In the genomic region with DNA sequence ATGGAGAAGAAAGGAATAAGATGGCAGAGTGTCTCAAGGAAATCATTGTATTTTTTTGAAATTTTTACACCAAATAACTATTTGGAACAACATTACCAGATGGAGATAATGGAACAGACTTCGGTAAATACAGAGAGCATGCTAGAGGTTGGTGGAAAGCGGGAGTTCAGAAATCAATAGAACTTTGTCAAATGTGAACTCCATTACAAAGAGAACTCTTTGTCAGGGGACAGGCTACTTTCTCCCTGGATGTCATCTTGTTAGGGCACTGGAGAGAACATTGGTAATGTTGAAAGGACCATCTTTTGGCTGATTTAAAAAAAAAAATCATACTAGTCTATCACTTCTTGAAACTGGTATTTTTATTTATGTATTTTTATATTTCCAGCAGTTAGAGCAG, we compare ENCODE assay signal across 35 cellular contexts. TPM values are rescaled to one million over a fixed set of nuclear protein-coding genes. Genes with fewer than 3 reads are reported as not detected.
"Had no signal": no experiment of that assay in that cellular context is flagged by ENCODE, and none has a peak within 500 bp of the region (broad histone marks: within the 10 kb centered on the region; RNA-seq: fewer than 3 reads in every experiment).

No MANE protein-coding gene starts in this region.

- H3K4me1 ChIP-seq: adrenal gland, body of pancreas, breast epithelium had no signal

- H3K36me3 ChIP-seq: adrenal gland, brain microvascular endothelial cell, breast epithelium had no signal

- ATAC-seq: activated CD8-positive, alpha-beta T cell treated with anti-CD3 and anti-CD28 coated beads for 36 hours; activated naive CD4-positive, alpha-beta T cell treated with anti-CD3 and anti-CD28 coated beads, Interleukin-2, amount 50 U/mL, for 72 hours; activated T-cell treated with anti-CD3 and anti-CD28 coated beads, Interleukin-2, amount 50 U/mL, for 4 hours; activated T-cell treated with anti-CD3 and anti-CD28 coated beads, Interleukin-2, amount 50 U/mL, for 72 hours; activated T-helper 17 cell treated with anti-CD3 and anti-CD28 coated beads, Interleukin-2, amount 50 U/mL, for 72 hours; body of pancreas had no signal

- H3K27me3 ChIP-seq: adrenal gland, body of pancreas, brain microvascular endothelial cell had no signal

- H3K9me3 ChIP-seq: adrenal gland, body of pancreas, breast epithelium had no signal

- H3K4me3 ChIP-seq: adrenal gland, body of pancreas, breast epithelium had no signal

- DNase-seq: activated B cell treated with CpG ODN at 0.5 μM for 24 hours; activated CD4-positive, alpha-beta memory T cell treated with anti-CD3 and anti-CD28 coated beads for 36 hours; activated CD4-positive, alpha-beta T cell treated with anti-CD3 and anti-CD28 coated beads for 4 hours; activated CD4-positive, alpha-beta T cell treated with anti-CD3 and anti-CD28 coated beads, Interleukin-2, amount 10 ng/mL, durations not matched to agents 24 days and 14 days; activated CD4-positive, alpha-beta T cell treated with anti-CD3 and anti-CD28 coated beads, Interleukin-2, amount 50 U/mL, for 1 hour; activated CD4-positive, alpha-beta T cell treated with anti-CD3 and anti-CD28 coated beads, Interleukin-2, amount 50 U/mL, for 4 hours; activated CD4-positive, CD25-positive, alpha-beta regulatory T cell treated with anti-CD3 and anti-CD28 coated beads, Interleukin-2, amount 50 U/mL, for 72 hours; activated CD8-positive, alpha-beta memory T cell treated with anti-CD3 and anti-CD28 coated beads, Interleukin-2, amount 50 U/mL, for 4 hours; activated CD8-positive, alpha-beta T cell treated with anti-CD3 and anti-CD28 coated beads for 36 hours; activated effector memory CD4-positive, alpha-beta T cell treated with anti-CD3 and anti-CD28 coated beads, Interleukin-2, amount 50 U/mL, for 16 hours; activated gamma-delta T cell treated with Interleukin-2 at 50 U/mL for 16 hours; activated naive CD4-positive, alpha-beta T cell; activated naive CD4-positive, alpha-beta T cell treated with anti-CD3 and anti-CD28 coated beads for 36 hours; activated naive CD4-positive, alpha-beta T cell treated with anti-CD3 and anti-CD28 coated beads, Interleukin-2, amount 50 U/mL, for 16 hours; activated naive CD8-positive, alpha-beta T cell treated with anti-CD3 and anti-CD28 coated beads for 36 hours; activated T-cell treated with anti-CD3 and anti-CD28 coated beads for 4 hours; activated T-cell treated with anti-CD3 and anti-CD28 coated beads, Interleukin-2, amount 50 U/mL, for 1 hour; activated T-cell treated with anti-CD3 and anti-CD28 coated beads, Interleukin-2, amount 50 U/mL, for 4 hours; activated T-cell treated with anti-CD3 and anti-CD28 coated beads, Interleukin-2, amount 50 U/mL, for 72 hours; adrenal gland; amniotic stem cell; aorta; body of pancreas; brain microvascular endothelial cell; central memory CD4-positive, alpha-beta T cell; T-helper 1 cell; T-helper 2 cell; T-helper 9 cell had no signal

- H3K27ac ChIP-seq: adrenal gland, body of pancreas, brain microvascular endothelial cell, breast epithelium, VCaP had no signal

RNA-seq across cellular contexts. Expression of a gene that starts 30.8 kb away (rescaled TPM):
- total RNA-seq: activated B cell treated with CpG ODN at 0.5 μM for 24 hours; activated CD4-positive, alpha-beta memory T cell treated with anti-CD3 and anti-CD28 coated beads for 36 hours; activated CD4-positive, alpha-beta T cell treated with anti-CD3 and anti-CD28 coated beads, Interleukin-2, amount 10 ng/mL, durations not matched to agents 24 days and 14 days; activated CD8-positive, alpha-beta memory T cell treated with anti-CD3 and anti-CD28 coated beads for 36 hours; activated CD8-positive, alpha-beta T cell treated with anti-CD3 and anti-CD28 coated beads for 36 hours; activated naive CD4-positive, alpha-beta T cell treated with anti-CD3 and anti-CD28 coated beads for 36 hours; activated naive CD4-positive, alpha-beta T cell treated with anti-CD3 and anti-CD28 coated beads, Interleukin-2, amount 50 U/mL, for 72 hours; activated naive CD8-positive, alpha-beta T cell treated with anti-CD3 and anti-CD28 coated beads for 36 hours; activated T-cell treated with anti-CD3 and anti-CD28 coated beads, Interleukin-2, amount 50 U/mL, for 4 hours; activated T-cell treated with anti-CD3 and anti-CD28 coated beads, Interleukin-2, amount 50 U/mL, for 72 hours; activated T-helper 1 cell treated with anti-CD3 and anti-CD28 coated beads, Interleukin-12 subunit alpha, Interleukin-12 subunit beta, Interleukin-2, Interleukin-4 antibody, amounts not matched to agents 30 ng/mL and 10 ng/mL and 1 ng/mL, durations not matched to agents 14 hours and 24 hours and 36 hours; activated T-helper 17 cell treated with anti-CD3 and anti-CD28 coated beads, Interleukin-2, amount 50 U/mL, for 72 hours; cardiac septum had no signal
- polyA plus RNA-seq: aorta had no signal
